10 cellular contexts compared by ENCODE assay signal in genomic region chr4:2583517-2583916, GRCh38. TPM values are rescaled to one million over a fixed set of nuclear protein-coding genes. Genes with fewer than 3 reads are reported as not detected.
DNase-seq lines count a peak whose midpoint lies in the region; ATAC-seq and TF ChIP-seq lines count a peak whose summit lies in the region.
"Had no signal": no experiment of that assay in that cellular context is flagged by ENCODE, and none has a peak within 500 bp of the region (broad histone marks: within the 10 kb centered on the region; RNA-seq: fewer than 3 reads in every experiment).

No MANE protein-coding gene starts in this region.

- ATAC-seq in activated CD4-positive, alpha-beta T cell treated with anti-CD3 and anti-CD28 coated beads for 36 hours = no peak
- no peak for ATAC-seq in HG02970 (IDR thresholded peaks at IDR 0.05; ENCODE audit: low FRiP score, unreplicated experiment)

- no peak for DNase-seq in activated CD4-positive, alpha-beta T cell treated with anti-CD3 and anti-CD28 coated beads for 36 hours
- DNase-seq in activated CD4-positive, alpha-beta T cell treated with anti-CD3 and anti-CD28 coated beads for 4 hours = no peak
- peak; percentile 59 for DNase-seq in iris pigment epithelial cell (ENCODE audit: low read depth)
- peak; percentile 17 for DNase-seq in stromal cell of bone marrow (ENCODE audit: low read depth)
- DNase-seq in testis = no peak
- no peak for DNase-seq in transverse colon
- DNase-seq: activated naive CD4-positive, alpha-beta T cell had no signal

- H3K4me3 Mint-ChIP-seq in activated CD4-positive, alpha-beta T cell treated with anti-CD3 and anti-CD28 coated beads for 36 hours = no peak overlapping the region

- H3K27me3 ChIP-seq in testis = no peaks in the 10 kb centered on the region
- no peaks in the 10 kb centered on the region for H3K27me3 ChIP-seq in transverse colon
- H3K27me3 ChIP-seq: BLaER1 had no signal

- TF ChIP-seq POLR2A in testis (IDR thresholded peaks at IDR 0.05) (no peak), transverse colon (IDR thresholded peaks at IDR 0.05) (no peak)

- in situ Hi-C loops in transverse colon (cut with MboI; ENCODE audit: low pct_ligation_motif_present in 1 of 4, low pct_unique_long_range_greater_than_20kb in 1 of 4, low sequenced_read_pairs in 3 of 4) = no loop called here

- intact Hi-C loops in activated CD4-positive, alpha-beta T cell treated with anti-CD3 and anti-CD28 coated beads for 36 hours (cut with DNase I, micrococcal nuclease) = no loop called here
- intact Hi-C loops in testis (cut with DNase I; ENCODE audit: low total_unique reads) = no loop called here
- intact Hi-C loops in transverse colon (cut with DNase I; ENCODE audit: low total_unique reads) = no loop called here

- TF ChIP-seq CTCF in VCaP (conservative IDR thresholded peaks at IDR 0.05) (no peak), testis (IDR thresholded peaks at IDR 0.05) (no peak), transverse colon (IDR thresholded peaks at IDR 0.05) (no peak)

- H3K27ac ChIP-seq in VCaP = peak overlapping the region; percentile 40
- no peak overlapping the region for H3K27ac ChIP-seq in testis
- H3K27ac ChIP-seq in transverse colon = no peak overlapping the region
- H3K27ac ChIP-seq: BLaER1 had no signal

- peaks cover 56% of the 10 kb centered on the region for H3K4me1 Mint-ChIP-seq in activated CD4-positive, alpha-beta T cell treated with anti-CD3 and anti-CD28 coated beads for 36 hours

- peaks cover 18% of the 10 kb centered on the region for H3K4me1 ChIP-seq in testis
- H3K4me1 ChIP-seq in transverse colon = peaks cover 16 to 37% (median 23%) of the 10 kb centered on the region in 4 donors

- H3K36me3 Mint-ChIP-seq in activated CD4-positive, alpha-beta T cell treated with anti-CD3 and anti-CD28 coated beads for 36 hours (ENCODE audit: low read depth) = peaks cover 20% of the 10 kb centered on the region

- TF ChIP-seq EP300 in transverse colon (IDR thresholded peaks at IDR 0.05; ENCODE audit: low read depth) = no peak

- WGBS in testis, 2 donors = 37 to 57% methylated on average over 4 of the region's 4 CpGs
- WGBS in transverse colon (ENCODE audit: low coverage in 1 of 2), 2 donors = 27 to 48% methylated on average over 3 to 4 of the region's 4 CpGs

- H3K27me3 Mint-ChIP-seq in activated CD4-positive, alpha-beta T cell treated with anti-CD3 and anti-CD28 coated beads for 36 hours = no peaks in the 10 kb centered on the region

- CTCF ChIA-PET in activated CD4-positive, alpha-beta T cell treated with anti-CD3 and anti-CD28 coated beads for 36 hours (lab: Charles Lee) = interaction anchor here (0.9 kb wide), 1 partner anchor 10 kb away, joined by 4 read pairs; no protein-coding TSS in a partner anchor

- H3K36me3 ChIP-seq in testis (ENCODE audit: low read depth, missing control alignments) (no peaks in the 10 kb centered on the region), transverse colon (no peaks in the 10 kb centered on the region)

- POLR2A ChIA-PET in activated CD4-positive, alpha-beta T cell treated with anti-CD3 and anti-CD28 coated beads for 36 hours (lab: Charles Lee) = no interaction called here

- peak overlapping the region; percentile 6 for H3K27ac Mint-ChIP-seq in activated CD4-positive, alpha-beta T cell treated with anti-CD3 and anti-CD28 coated beads for 36 hours

- H3K4me3 ChIP-seq in testis = no peak overlapping the region
- no peak overlapping the region for H3K4me3 ChIP-seq in transverse colon
- H3K4me3 ChIP-seq: BLaER1 had no signal

- H3K9me3 Mint-ChIP-seq in activated CD4-positive, alpha-beta T cell treated with anti-CD3 and anti-CD28 coated beads for 36 hours (ENCODE audit: low read depth) = peaks cover 9% of the 10 kb centered on the region

- H3K9me3 ChIP-seq in testis = no peaks in the 10 kb centered on the region
- peaks cover 0 to 5% of the 10 kb centered on the region in 2 donors for H3K9me3 ChIP-seq in transverse colon

RNA-seq across cellular contexts. Expression of gene FAM193A, which starts 47.1 kb away (rescaled TPM):
- 10 to 100 TPM; 22.1 to 30.1 TPM for total RNA-seq in activated CD4-positive, alpha-beta T cell treated with anti-CD3 and anti-CD28 coated beads for 36 hours
- total RNA-seq in testis = 10 to 100 TPM; 78.7 to 92.4 TPM
- 50.4 TPM for polyA plus RNA-seq in testis (ENCODE audit: insufficient read depth, low read depth, low replicate concordance)
- total RNA-seq in transverse colon = 10 to 100 TPM; 27.7 to 40.4 (median 31.1) TPM

Comparison
In these comparisons a context has a peak if more than half of its experiments do, and no peak if none do; other contexts are left out.
1. DNase-seq: peak in iris pigment epithelial cell (single experiment) and stromal cell of bone marrow (single experiment); none in activated CD4-positive, alpha-beta T cell treated with anti-CD3 and anti-CD28 coated beads for 36 hours (single experiment), activated CD4-positive, alpha-beta T cell treated with anti-CD3 and anti-CD28 coated beads for 4 hours (0 of 2), testis (single experiment) and transverse colon (single experiment).